ENCODE assay signal across 8 cellular contexts in the genomic region with DNA sequence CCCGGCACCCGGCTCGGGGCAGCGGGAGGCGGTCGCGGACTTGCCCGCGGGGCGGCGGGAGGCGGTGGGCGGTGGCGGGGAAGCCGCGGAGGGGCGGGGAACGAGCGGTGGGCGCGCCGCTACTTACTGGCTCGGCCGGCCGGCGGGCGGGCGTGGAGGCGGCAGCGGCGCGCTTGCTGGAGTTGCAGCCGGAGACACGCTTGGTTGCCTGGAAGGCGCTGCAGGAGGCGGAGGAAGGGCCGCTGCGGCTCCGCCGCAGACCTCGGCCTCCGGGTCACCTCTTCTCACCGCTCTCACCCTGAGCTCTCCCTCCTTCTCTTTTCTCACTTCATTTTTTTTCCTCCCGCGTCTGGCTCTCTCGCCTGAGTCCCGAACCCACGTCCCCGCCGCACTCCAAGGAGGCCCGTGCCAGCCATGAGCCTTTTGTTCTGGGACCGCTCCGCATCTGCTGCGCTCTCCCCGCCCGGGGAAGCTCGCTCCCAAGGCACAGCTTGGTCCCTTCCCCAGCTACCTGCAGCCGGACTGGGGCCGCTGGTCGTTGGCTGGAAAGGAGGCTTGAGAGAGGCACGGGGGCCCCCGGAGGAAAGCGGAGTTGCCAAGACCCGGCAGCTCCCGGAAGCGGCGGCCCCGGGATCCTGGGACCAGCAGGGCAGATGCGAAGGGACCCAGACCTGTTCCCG. TPM values are rescaled to one million over a fixed set of nuclear protein-coding genes. Genes with fewer than 3 reads are reported as not detected.
A peak's percentile ranks its signal among the peaks of the same experiment; 100 is the strongest.
DNase-seq lines count a peak whose midpoint lies in the region; ATAC-seq and TF ChIP-seq lines count a peak whose summit lies in the region.

No MANE protein-coding gene starts in this region.

- DNase-seq in activated naive CD4-positive, alpha-beta T cell treated with anti-CD3 and anti-CD28 coated beads for 36 hours = no peak
- DNase-seq in activated naive CD4-positive, alpha-beta T cell (lab: John Stamatoyannopoulos, UW) = no peak
- peak; percentile 57 for DNase-seq in WERI-Rb-1
- DNase-seq in substantia nigra (lab: John Stamatoyannopoulos, UW) = peak in 12 of 49 donors; percentile 11 to 80 (median 50)
- DNase-seq in NCI-H187 treated with DMSO at 0.1 percent for 48 hours (lab: John Stamatoyannopoulos, UW) = no peak

- CTCF ChIA-PET in activated naive CD4-positive, alpha-beta T cell treated with anti-CD3 and anti-CD28 coated beads for 36 hours (lab: Charles Lee) = no interaction called here

- peaks cover 2% of the 10 kb centered on the region for H3K36me3 Mint-ChIP-seq in activated naive CD4-positive, alpha-beta T cell treated with anti-CD3 and anti-CD28 coated beads for 36 hours (ENCODE audit: low read depth)

- no peak for TF ChIP-seq CTCF in WERI-Rb-1 (IDR thresholded peaks at IDR 0.05; ENCODE audit: low read depth, low read length)

- H3K27ac ChIP-seq in HUES64 (ENCODE audit: low read depth, low read length) (no peak overlapping the region), WERI-Rb-1 (no peak overlapping the region), substantia nigra (ENCODE audit: low read depth, low read length, poor library complexity, severe bottlenecking) (peak overlapping the region; percentile 11)

- H3K27me3 ChIP-seq in HUES64 (ENCODE audit: insufficient read depth, low read length) = peaks cover 100% of the 10 kb centered on the region
- H3K27me3 ChIP-seq in WERI-Rb-1 (ENCODE audit: insufficient read depth, low read depth, severe bottlenecking) = peaks cover 66% of the 10 kb centered on the region

- H3K4me1 Mint-ChIP-seq in activated naive CD4-positive, alpha-beta T cell treated with anti-CD3 and anti-CD28 coated beads for 36 hours (ENCODE audit: low read depth) = peaks cover 7% of the 10 kb centered on the region

- peak overlapping the region; percentile 61 for H3K4me3 ChIP-seq in HUES64 (ENCODE audit: low read length)
- H3K4me3 ChIP-seq in WERI-Rb-1 (ENCODE audit: low read depth, low read length) = peak overlapping the region; percentile 78
- H3K4me3 ChIP-seq in iPS-11a (ENCODE audit: low read depth, low read length) = peak overlapping the region; percentile 60

- H3K9ac ChIP-seq in HUES64 (ENCODE audit: low read depth, low read length) = peak overlapping the region; percentile 4; the same call in 1 of the 2 replicates

- H3K36me3 ChIP-seq in HUES64 (ENCODE audit: insufficient read depth, low read length) (no peaks in the 10 kb centered on the region), WERI-Rb-1 (no peaks in the 10 kb centered on the region)

- intact Hi-C loops in activated naive CD4-positive, alpha-beta T cell treated with anti-CD3 and anti-CD28 coated beads for 36 hours (cut with micrococcal nuclease) = no loop called here

- H3K27me3 Mint-ChIP-seq in activated naive CD4-positive, alpha-beta T cell treated with anti-CD3 and anti-CD28 coated beads for 36 hours (ENCODE audit: low read depth) = peaks cover 46% of the 10 kb centered on the region

- peak; percentile 95 for ATAC-seq in GM21619 (IDR thresholded peaks at IDR 0.05; ENCODE audit: unreplicated experiment)

- H3K9me3 ChIP-seq in HUES64 (ENCODE audit: insufficient read depth, low read depth, low read length) (no peaks in the 10 kb centered on the region; the same call in 1 of the 2 replicates), WERI-Rb-1 (ENCODE audit: severe bottlenecking) (no peaks in the 10 kb centered on the region)

- under 1% methylated on average over 70 of the region's 70 CpGs for WGBS in HUES64

- peaks cover 5% of the 10 kb centered on the region; the same call in 1 of the 2 replicates for H3K4me1 ChIP-seq in HUES64 (ENCODE audit: insufficient read depth, low read length)

- H3K27ac Mint-ChIP-seq in activated naive CD4-positive, alpha-beta T cell treated with anti-CD3 and anti-CD28 coated beads for 36 hours = no peak overlapping the region

- no peaks in the 10 kb centered on the region for H3K9me3 Mint-ChIP-seq in activated naive CD4-positive, alpha-beta T cell treated with anti-CD3 and anti-CD28 coated beads for 36 hours

- peak overlapping the region; percentile 32 for H3K4me3 Mint-ChIP-seq in activated naive CD4-positive, alpha-beta T cell treated with anti-CD3 and anti-CD28 coated beads for 36 hours

RNA-seq across cellular contexts. Expression of a gene that starts 0.6 kb away (rescaled TPM):
- total RNA-seq in activated naive CD4-positive, alpha-beta T cell treated with anti-CD3 and anti-CD28 coated beads for 36 hours = not detected
- 1.3 TPM for polyA plus RNA-seq in HUES64 (2013, experiment 1 of 2)
- 1.4 TPM for polyA plus RNA-seq in HUES64 (2013, experiment 2 of 2)
